ENCODE assay signal across 1 cellular context in the genomic region with DNA sequence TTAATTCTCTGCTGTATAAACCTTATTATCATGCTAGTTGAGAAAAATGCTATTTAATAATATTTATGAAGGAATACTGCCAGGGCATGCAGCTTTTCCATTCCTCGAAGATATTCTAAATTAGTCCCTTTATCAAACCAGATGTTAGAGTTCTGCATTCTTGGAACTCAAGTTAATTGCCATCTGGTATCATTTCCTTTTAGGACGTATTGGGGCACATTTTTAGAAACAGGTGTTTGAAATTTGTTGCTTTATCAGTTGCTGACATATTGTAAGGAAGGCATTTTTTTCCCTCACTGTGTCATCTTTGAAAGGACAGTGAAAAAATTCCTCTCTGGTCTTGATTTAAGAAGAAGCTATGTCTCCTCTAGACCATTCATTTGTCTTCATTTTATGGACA.
TF ChIP-seq lines count a peak whose summit lies in the region.

No MANE protein-coding gene starts in this region.

TF ChIP-seq in SK-N-SH, 30 proteins besides CTCF, POLR2A, EP300 and RAD21 (continued from another document):
- TF ChIP-seq, protein P1, sequence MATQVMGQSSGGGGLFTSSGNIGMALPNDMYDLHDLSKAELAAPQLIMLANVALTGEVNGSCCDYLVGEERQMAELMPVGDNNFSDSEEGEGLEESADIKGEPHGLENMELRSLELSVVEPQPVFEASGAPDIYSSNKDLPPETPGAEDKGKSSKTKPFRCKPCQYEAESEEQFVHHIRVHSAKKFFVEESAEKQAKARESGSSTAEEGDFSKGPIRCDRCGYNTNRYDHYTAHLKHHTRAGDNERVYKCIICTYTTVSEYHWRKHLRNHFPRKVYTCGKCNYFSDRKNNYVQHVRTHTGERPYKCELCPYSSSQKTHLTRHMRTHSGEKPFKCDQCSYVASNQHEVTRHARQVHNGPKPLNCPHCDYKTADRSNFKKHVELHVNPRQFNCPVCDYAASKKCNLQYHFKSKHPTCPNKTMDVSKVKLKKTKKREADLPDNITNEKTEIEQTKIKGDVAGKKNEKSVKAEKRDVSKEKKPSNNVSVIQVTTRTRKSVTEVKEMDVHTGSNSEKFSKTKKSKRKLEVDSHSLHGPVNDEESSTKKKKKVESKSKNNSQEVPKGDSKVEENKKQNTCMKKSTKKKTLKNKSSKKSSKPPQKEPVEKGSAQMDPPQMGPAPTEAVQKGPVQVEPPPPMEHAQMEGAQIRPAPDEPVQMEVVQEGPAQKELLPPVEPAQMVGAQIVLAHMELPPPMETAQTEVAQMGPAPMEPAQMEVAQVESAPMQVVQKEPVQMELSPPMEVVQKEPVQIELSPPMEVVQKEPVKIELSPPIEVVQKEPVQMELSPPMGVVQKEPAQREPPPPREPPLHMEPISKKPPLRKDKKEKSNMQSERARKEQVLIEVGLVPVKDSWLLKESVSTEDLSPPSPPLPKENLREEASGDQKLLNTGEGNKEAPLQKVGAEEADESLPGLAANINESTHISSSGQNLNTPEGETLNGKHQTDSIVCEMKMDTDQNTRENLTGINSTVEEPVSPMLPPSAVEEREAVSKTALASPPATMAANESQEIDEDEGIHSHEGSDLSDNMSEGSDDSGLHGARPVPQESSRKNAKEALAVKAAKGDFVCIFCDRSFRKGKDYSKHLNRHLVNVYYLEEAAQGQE (IDR thresholded peaks at IDR 0.05; ENCODE audit: low read depth, low read length), result no peak
- TF ChIP-seq TEAD4 (IDR thresholded peaks at IDR 0.05; ENCODE audit: borderline replicate concordance, insufficient read depth) (no peak), FOXM1 (IDR thresholded peaks at IDR 0.05; ENCODE audit: low read depth) (no peak)
